In the genomic region with DNA sequence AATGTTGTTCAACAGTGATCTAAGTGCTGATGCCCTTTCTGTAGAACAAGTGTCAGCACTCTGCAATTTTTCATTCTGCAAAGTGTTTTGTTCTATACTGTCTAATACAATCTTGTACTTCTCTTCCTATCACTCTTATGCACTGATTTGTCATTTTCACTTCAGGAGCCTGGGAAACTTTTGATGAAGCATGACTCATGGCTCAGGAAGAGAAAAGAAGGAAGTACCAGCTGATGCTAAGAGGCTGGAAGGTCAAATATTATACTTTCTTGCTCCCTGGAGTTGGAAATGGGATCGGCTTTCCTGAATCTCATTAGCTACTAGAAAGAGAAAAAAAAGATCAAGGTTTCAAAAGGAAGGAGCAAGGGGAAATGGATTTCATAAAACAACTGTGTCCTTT, we compare ENCODE assay signal across 22 cellular contexts. TPM values are rescaled to one million over a fixed set of nuclear protein-coding genes. Genes with fewer than 3 reads are reported as not detected.
DNase-seq lines count a peak whose midpoint lies in the region; ATAC-seq and TF ChIP-seq lines count a peak whose summit lies in the region.
"Had no signal": no experiment of that assay in that cellular context is flagged by ENCODE, and none has a peak within 500 bp of the region (broad histone marks: within the 10 kb centered on the region; RNA-seq: fewer than 3 reads in every experiment).

No MANE protein-coding gene starts in this region.

- DNase-seq in MCF 10A (ENCODE audit: unreplicated experiment), result peak; percentile 48
- DNase-seq in breast epithelium (ENCODE audit: low spot score in 2 of 2), result no peak
- peak; percentile 17 for DNase-seq in amniotic stem cell (lab: John Stamatoyannopoulos, UW)
- DNase-seq in fibroblast of the aortic adventitia (ENCODE audit: low read depth), result peak; percentile 27
- no peak for DNase-seq in NCI-H2196 treated with DMSO at 0.1 percent for 48 hours (lab: John Stamatoyannopoulos, UW; ENCODE audit: unreplicated experiment)
- DNase-seq: activated CD4-positive, alpha-beta T cell treated with anti-CD3 and anti-CD28 coated beads for 4 hours; central memory CD4-positive, alpha-beta T cell; heart left ventricle; islet precursor cell; midbrain; NCI-H1092 treated with DMSO at 0.1 percent for 48 hours; nucleus accumbens; Right ventricle myocardium superior; transverse colon had no signal

- no peak overlapping the region for H3K4me3 Mint-ChIP-seq in MCF 10A (ENCODE audit: unreplicated experiment)
- H3K4me3 Mint-ChIP-seq: activated naive CD4-positive, alpha-beta T cell treated with anti-CD3 and anti-CD28 coated beads, Interleukin-2, amount 50 U/mL, for 24 hours; IgD-negative memory B cell; T-helper 2 cell treated with Interferon-gamma antibody and Interleukin-4, amounts not matched to agents 5 μg/mL and 100 μg/mL, for 36 hours had no signal

- H3K4me3 ChIP-seq in breast epithelium (no peak overlapping the region), fibroblast of the aortic adventitia (ENCODE audit: low read depth, low read length) (no peak overlapping the region)
- H3K4me3 ChIP-seq: heart left ventricle, transverse colon had no signal

- no peaks in the 10 kb centered on the region for H3K36me3 ChIP-seq in breast epithelium
- H3K36me3 ChIP-seq: heart left ventricle, transverse colon had no signal

- TF ChIP-seq CTCF in MCF 10A (IDR thresholded peaks at IDR 0.05; ENCODE audit: unreplicated experiment) (no peak), breast epithelium (IDR thresholded peaks at IDR 0.05) (no peak), fibroblast of the aortic adventitia (IDR thresholded peaks at IDR 0.05; ENCODE audit: insufficient read depth, low read length) (no peak)

- CTCF ChIA-PET in MCF 10A (lab: Yijun Ruan, JAX), result interaction anchor here (0.6 to 2.5 kb wide), 3 partner anchors 10 to 144 kb away, joined by 3 to 7 read pairs (median 4); no protein-coding TSS in a partner anchor

- no peak overlapping the region for H3K27ac ChIP-seq in breast epithelium
- H3K27ac ChIP-seq: 22Rv1, heart left ventricle, transverse colon had no signal

- H3K4me1 Mint-ChIP-seq in MCF 10A (ENCODE audit: insufficient read depth, unreplicated experiment), result peaks cover 5% of the 10 kb centered on the region
- H3K4me1 Mint-ChIP-seq: activated naive CD4-positive, alpha-beta T cell treated with anti-CD3 and anti-CD28 coated beads, Interleukin-2, amount 50 U/mL, for 24 hours; IgD-negative memory B cell had no signal

- no peaks in the 10 kb centered on the region for H3K9me3 Mint-ChIP-seq in MCF 10A (ENCODE audit: unreplicated experiment)
- H3K9me3 Mint-ChIP-seq: T-helper 2 cell treated with Interferon-gamma antibody and Interleukin-4, amounts not matched to agents 5 μg/mL and 100 μg/mL, for 36 hours had no signal

- intact Hi-C loops in MCF 10A (cut with micrococcal nuclease), result no loop called here
- intact Hi-C loops in breast epithelium (cut with DNase I; ENCODE audit: low total_unique reads), result no loop called here

- ATAC-seq in GM21619 (IDR thresholded peaks at IDR 0.05; ENCODE audit: unreplicated experiment), result no peak
- no peak for ATAC-seq in GM18519 (IDR thresholded peaks at IDR 0.05; ENCODE audit: low FRiP score, unreplicated experiment)
- ATAC-seq in HG03520 (IDR thresholded peaks at IDR 0.05; ENCODE audit: unreplicated experiment), result no peak
- ATAC-seq: HCT116, heart left ventricle had no signal

- TF ChIP-seq POLR2A in breast epithelium (IDR thresholded peaks at IDR 0.05), result no peak

- no peak overlapping the region for H3K27ac Mint-ChIP-seq in MCF 10A (ENCODE audit: low read depth, unreplicated experiment)
- H3K27ac Mint-ChIP-seq: activated naive CD4-positive, alpha-beta T cell treated with anti-CD3 and anti-CD28 coated beads, Interleukin-2, amount 50 U/mL, for 24 hours; IgD-negative memory B cell; T-helper 2 cell treated with Interferon-gamma antibody and Interleukin-4, amounts not matched to agents 5 μg/mL and 100 μg/mL, for 36 hours had no signal

- no peaks in the 10 kb centered on the region for H3K27me3 ChIP-seq in breast epithelium
- H3K27me3 ChIP-seq: heart left ventricle, transverse colon had no signal

- POLR2A ChIA-PET in MCF 10A (lab: Yijun Ruan, JAX), result interaction anchor here (0.6 to 1.5 kb wide), 3 partner anchors 11 to 963 kb away, joined by 3 to 6 read pairs (median 4); no protein-coding TSS in a partner anchor

- no peaks in the 10 kb centered on the region for H3K4me1 ChIP-seq in breast epithelium
- H3K4me1 ChIP-seq: heart left ventricle, transverse colon had no signal

- peaks cover 5 to 8% of the 10 kb centered on the region in 2 donors for H3K9me3 ChIP-seq in breast epithelium
- H3K9me3 ChIP-seq: transverse colon had no signal

- BruUV-seq in MCF 10A (replicated peaks; lab: Mats Ljungman, UMichigan), result no TSS peak

- no peaks in the 10 kb centered on the region for H3K36me3 Mint-ChIP-seq in MCF 10A (ENCODE audit: insufficient read depth, unreplicated experiment)
- H3K36me3 Mint-ChIP-seq: activated naive CD4-positive, alpha-beta T cell treated with anti-CD3 and anti-CD28 coated beads, Interleukin-2, amount 50 U/mL, for 24 hours had no signal

- H3K27me3 Mint-ChIP-seq in MCF 10A (ENCODE audit: insufficient read depth, unreplicated experiment), result no peaks in the 10 kb centered on the region

RNA-seq across cellular contexts. Expression of a gene that starts 45.8 kb away (rescaled TPM):
- total RNA-seq in MCF 10A (2022) (1.4 and 1.7 TPM in 2 replicates), breast epithelium (1 to 10 TPM; 2.7 to 4.1 (median 2.9) TPM), fibroblast of the aortic adventitia (ENCODE audit: low replicate concordance) (2.0 and 4.7 TPM in 2 replicates)

Comparison
In these comparisons a context has a peak if more than half of its experiments do, and no peak if none do; other contexts are left out.
1. DNase-seq: peak in MCF 10A (single experiment), amniotic stem cell (single experiment) and fibroblast of the aortic adventitia (single experiment); none in breast epithelium (0 of 2) and NCI-H2196 treated with DMSO at 0.1 percent for 48 hours (single experiment).